In genomic region chr20:34037121-34037520, GRCh38 we compare ENCODE assay signal across 8 cellular contexts. TPM values are rescaled to one million over a fixed set of nuclear protein-coding genes. Genes with fewer than 3 reads are reported as not detected.
DNase-seq lines count a peak whose midpoint lies in the region; ATAC-seq, FAIRE-seq and TF ChIP-seq lines count a peak whose summit lies in the region.

No MANE protein-coding gene starts in this region.

- no peak overlapping the region for H2AFZ ChIP-seq in smooth muscle cell (ENCODE audit: low read depth)

- no peak for ATAC-seq in GM19324 (IDR thresholded peaks at IDR 0.05; ENCODE audit: low FRiP score, unreplicated experiment)

- H3K79me2 ChIP-seq in smooth muscle cell (ENCODE audit: low read depth) = peaks cover 71% of the 10 kb centered on the region

- H3K27ac Mint-ChIP-seq in activated CD4-positive, alpha-beta T cell treated with anti-CD3 and anti-CD28 coated beads, Interleukin-2, amount 10 ng/mL, durations not matched to agents 24 days and 14 days = peak overlapping the region; percentile 76

- DNase-seq in CD1c-positive myeloid dendritic cell (ENCODE audit: extremely low spot score) (peak; percentile 32), smooth muscle cell (lab: John Stamatoyannopoulos, UW; ENCODE audit: unreplicated experiment) (no peak), KG1 (lab: John Stamatoyannopoulos, UW) (no peak), GM19239 (ENCODE audit: insufficient read length, low spot score) (no peak), DMS 273 treated with DMSO at 0.1 percent for 48 hours (lab: John Stamatoyannopoulos, UW) (no peak)
- peak; percentile 80 for DNase-seq in activated CD4-positive, alpha-beta T cell treated with anti-CD3 and anti-CD28 coated beads, Interleukin-2, amount 10 ng/mL, durations not matched to agents 24 days and 14 days
- peak; percentile 19 for DNase-seq in central memory CD4-positive, alpha-beta T cell

- H3K27ac ChIP-seq in smooth muscle cell (ENCODE audit: low read depth) = peak overlapping the region; percentile 10

- H3K36me3 ChIP-seq in smooth muscle cell (ENCODE audit: low read depth) = no peaks in the 10 kb centered on the region

- FAIRE-seq in GM19239 (lab: Jason Lieb, UNC) = no peak

- H3K4me3 Mint-ChIP-seq in activated CD4-positive, alpha-beta T cell treated with anti-CD3 and anti-CD28 coated beads, Interleukin-2, amount 10 ng/mL, durations not matched to agents 24 days and 14 days = peak overlapping the region; percentile 60

- intact Hi-C loops in activated CD4-positive, alpha-beta T cell treated with anti-CD3 and anti-CD28 coated beads, Interleukin-2, amount 10 ng/mL, durations not matched to agents 24 days and 14 days (cut with micrococcal nuclease) = no loop called here

- no peaks in the 10 kb centered on the region for H3K27me3 Mint-ChIP-seq in activated CD4-positive, alpha-beta T cell treated with anti-CD3 and anti-CD28 coated beads, Interleukin-2, amount 10 ng/mL, durations not matched to agents 24 days and 14 days

- H3F3A ChIP-seq in smooth muscle cell (ENCODE audit: low read depth) = no peaks in the 10 kb centered on the region

- peaks cover 36% of the 10 kb centered on the region for H3K4me1 Mint-ChIP-seq in activated CD4-positive, alpha-beta T cell treated with anti-CD3 and anti-CD28 coated beads, Interleukin-2, amount 10 ng/mL, durations not matched to agents 24 days and 14 days

- peaks cover 99% of the 10 kb centered on the region for H4K20me1 ChIP-seq in smooth muscle cell (ENCODE audit: low read depth)

- no peak for TF ChIP-seq CTCF in smooth muscle cell (IDR thresholded peaks at IDR 0.05; ENCODE audit: borderline replicate concordance, insufficient read depth, poor library complexity, severe bottlenecking)

- WGBS in smooth muscle cell (ENCODE audit: low lambda C conversion rate) = 73% methylated on average over 4 of the region's 4 CpGs

- H3K4me3 ChIP-seq in smooth muscle cell = no peak overlapping the region

- peak overlapping the region; percentile 26 for H3K4me2 ChIP-seq in smooth muscle cell

- no peaks in the 10 kb centered on the region for H3K9me3 Mint-ChIP-seq in activated CD4-positive, alpha-beta T cell treated with anti-CD3 and anti-CD28 coated beads, Interleukin-2, amount 10 ng/mL, durations not matched to agents 24 days and 14 days

- H3K9me3 ChIP-seq in smooth muscle cell (replicated peaks; ENCODE audit: low read depth) = no peaks in the 10 kb centered on the region

- no peak overlapping the region for H3K9ac ChIP-seq in smooth muscle cell (ENCODE audit: low read depth)

- no peaks in the 10 kb centered on the region for H3K4me1 ChIP-seq in smooth muscle cell (ENCODE audit: low read depth)

- no peaks in the 10 kb centered on the region for H3K27me3 ChIP-seq in smooth muscle cell (ENCODE audit: low read depth)

- peaks cover 19% of the 10 kb centered on the region for H3K36me3 Mint-ChIP-seq in activated CD4-positive, alpha-beta T cell treated with anti-CD3 and anti-CD28 coated beads, Interleukin-2, amount 10 ng/mL, durations not matched to agents 24 days and 14 days (ENCODE audit: low read depth)

RNA-seq across cellular contexts. Expression of gene RALY, which starts 43.4 kb away (rescaled TPM):
- 152 and 153 TPM in 2 replicates for total RNA-seq in activated CD4-positive, alpha-beta T cell treated with anti-CD3 and anti-CD28 coated beads, Interleukin-2, amount 10 ng/mL, durations not matched to agents 24 days and 14 days
- 95.8 and 99.7 TPM in 2 replicates for total RNA-seq in smooth muscle cell
- 193 and 218 TPM in 2 replicates for polyA plus RNA-seq in smooth muscle cell

Comparison
In these comparisons a context has a peak if more than half of its experiments do, and no peak if none do; other contexts are left out.
1. DNase-seq: peak in CD1c-positive myeloid dendritic cell (single experiment), activated CD4-positive, alpha-beta T cell treated with anti-CD3 and anti-CD28 coated beads, Interleukin-2, amount 10 ng/mL, durations not matched to agents 24 days and 14 days (single experiment) and central memory CD4-positive, alpha-beta T cell (single experiment); none in smooth muscle cell (single experiment), KG1 (single experiment), GM19239 (single experiment) and DMS 273 treated with DMSO at 0.1 percent for 48 hours (single experiment).